Comparison of ENCODE assay signal across 15 cellular contexts in the genomic region with DNA sequence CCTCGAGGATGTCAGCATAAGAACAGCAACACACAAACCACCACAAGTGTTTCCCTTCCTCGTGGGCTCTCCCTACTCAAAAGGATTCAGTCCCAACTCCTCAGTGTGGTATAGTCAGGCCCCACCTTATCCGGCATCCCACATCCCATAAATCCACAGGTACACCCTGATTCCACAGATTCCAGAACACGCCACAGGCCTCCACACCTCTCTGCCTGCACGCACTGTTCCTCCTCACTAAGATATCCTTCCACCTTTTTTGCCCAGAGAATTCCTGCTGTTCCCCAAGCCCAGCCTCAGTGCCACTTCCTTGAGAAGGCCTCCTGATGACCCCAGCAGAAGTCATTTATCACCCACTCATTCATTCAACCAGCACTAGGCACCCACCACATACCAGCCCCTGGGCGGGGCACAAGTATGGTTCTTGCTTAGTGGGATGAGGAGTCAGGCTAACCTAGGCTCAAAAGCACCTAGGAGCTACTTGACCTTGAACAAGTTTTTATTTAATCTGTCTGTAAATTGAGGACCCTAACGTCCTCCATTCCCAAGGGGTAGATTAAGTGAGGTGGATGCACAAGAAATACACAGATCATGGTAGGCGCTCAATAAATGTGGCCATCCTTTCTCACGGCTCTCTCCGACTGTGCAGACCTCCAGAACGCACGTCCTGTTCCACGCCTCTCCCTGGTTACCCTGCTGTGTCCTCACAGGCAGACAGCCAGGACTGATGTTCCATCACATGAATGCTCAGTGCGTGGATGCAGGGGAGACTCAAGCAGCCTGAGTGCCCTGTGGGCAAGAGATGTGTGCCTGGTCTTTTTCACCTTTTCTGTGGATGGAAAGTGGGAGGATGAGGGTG. TPM values are rescaled to one million over a fixed set of nuclear protein-coding genes. Genes with fewer than 3 reads are reported as not detected.
A peak's percentile ranks its signal among the peaks of the same experiment; 100 is the strongest.
DNase-seq lines count a peak whose midpoint lies in the region; ATAC-seq and TF ChIP-seq lines count a peak whose summit lies in the region.
"Had no signal": no experiment of that assay in that cellular context is flagged by ENCODE, and none has a peak within 500 bp of the region (broad histone marks: within the 10 kb centered on the region; RNA-seq: fewer than 3 reads in every experiment).

No MANE protein-coding gene starts in this region.

- ATAC-seq in T-helper 17 cell = no peak
- peak in 3 of 8 donors; percentile 14 to 74 (median 25) for ATAC-seq in heart right ventricle
- ATAC-seq in stimulated activated memory B cell treated with anti-CD40 and anti-IgM and Interleukin-4, amounts not matched to agents 10 μg/mL and 1 μg/mL and 100 μg/mL, for 72 hours = no peak
- ATAC-seq: gastroesophageal sphincter had no signal

- DNase-seq in activated CD4-positive, alpha-beta memory T cell treated with anti-CD3 and anti-CD28 coated beads, Interleukin-2, amount 10 ng/mL, durations not matched to agents 7 days and 5 days = no peak
- no peak for DNase-seq in activated CD4-positive, alpha-beta memory T cell treated with anti-CD3 and anti-CD28 coated beads for 36 hours
- no peak for DNase-seq in T-helper 17 cell
- no peak for DNase-seq in heart right ventricle
- no peak for DNase-seq in stimulated activated CD4-positive, alpha-beta T cell treated with anti-CD3 and anti-CD28 coated beads, Interleukin-1b, Interleukin-23, amount 100 ng/mL, for 48 hours
- DNase-seq in NCI-H345 (lab: John Stamatoyannopoulos, UW) = no peak
- no peak for DNase-seq in GM03348 (ENCODE audit: low spot score)
- DNase-seq: ACHN, MV-4-11, NCI-H2107, SJCRH30 had no signal

- H3K27me3 ChIP-seq in heart right ventricle = peaks cover 10 to 96% (median 57%) of the 10 kb centered on the region in 7 donors
- H3K27me3 ChIP-seq: cardiac muscle cell had no signal

- TF ChIP-seq CTCF in heart right ventricle (IDR thresholded peaks at IDR 0.05) = no peak

- H3K4me3 ChIP-seq in heart right ventricle = no peak overlapping the region
- H3K4me3 ChIP-seq: thoracic aorta had no signal

- no peaks in the 10 kb centered on the region for H3K36me3 Mint-ChIP-seq in activated CD4-positive, alpha-beta memory T cell treated with anti-CD3 and anti-CD28 coated beads, Interleukin-2, amount 10 ng/mL, durations not matched to agents 7 days and 5 days (ENCODE audit: low read depth)
- H3K36me3 Mint-ChIP-seq in activated CD4-positive, alpha-beta memory T cell treated with anti-CD3 and anti-CD28 coated beads for 36 hours = no peaks in the 10 kb centered on the region
- H3K36me3 Mint-ChIP-seq in T-helper 17 cell (ENCODE audit: low read depth) = peaks cover 22% of the 10 kb centered on the region
- H3K36me3 Mint-ChIP-seq in stimulated activated memory B cell treated with anti-CD40 and anti-IgM and Interleukin-4, amounts not matched to agents 10 μg/mL and 1 μg/mL and 100 μg/mL, for 72 hours = no peaks in the 10 kb centered on the region

- H3K9me3 ChIP-seq in T-helper 17 cell (ENCODE audit: control insufficient read depth, low read length, poor library complexity, severe bottlenecking) (no peaks in the 10 kb centered on the region), heart right ventricle (no peaks in the 10 kb centered on the region)
- H3K9me3 ChIP-seq: gastroesophageal sphincter, SJCRH30, thoracic aorta had no signal

- peak overlapping the region in 7 of 10 donors; percentile 44 to 99 (median 80) for H3K27ac ChIP-seq in heart right ventricle
- H3K27ac ChIP-seq: cardiac muscle cell, gastroesophageal sphincter, SJCRH30, thoracic aorta had no signal

- H3K27me3 Mint-ChIP-seq in activated CD4-positive, alpha-beta memory T cell treated with anti-CD3 and anti-CD28 coated beads, Interleukin-2, amount 10 ng/mL, durations not matched to agents 7 days and 5 days = peaks cover 74% of the 10 kb centered on the region
- peaks cover 68% of the 10 kb centered on the region for H3K27me3 Mint-ChIP-seq in activated CD4-positive, alpha-beta memory T cell treated with anti-CD3 and anti-CD28 coated beads for 36 hours
- H3K27me3 Mint-ChIP-seq in T-helper 17 cell = peaks cover 77% of the 10 kb centered on the region
- H3K27me3 Mint-ChIP-seq in stimulated activated memory B cell treated with anti-CD40 and anti-IgM and Interleukin-4, amounts not matched to agents 10 μg/mL and 1 μg/mL and 100 μg/mL, for 72 hours = peaks cover 86% of the 10 kb centered on the region

- CTCF ChIA-PET in activated CD4-positive, alpha-beta memory T cell treated with anti-CD3 and anti-CD28 coated beads, Interleukin-2, amount 10 ng/mL, durations not matched to agents 7 days and 5 days (lab: Charles Lee) = no interaction called here
- CTCF ChIA-PET in activated CD4-positive, alpha-beta memory T cell treated with anti-CD3 and anti-CD28 coated beads for 36 hours (lab: Charles Lee) = no interaction called here

- H3K36me3 ChIP-seq in heart right ventricle = no peaks in the 10 kb centered on the region
- H3K36me3 ChIP-seq: cardiac muscle cell, gastroesophageal sphincter, SJCRH30, thoracic aorta had no signal

- H3K4me1 Mint-ChIP-seq in activated CD4-positive, alpha-beta memory T cell treated with anti-CD3 and anti-CD28 coated beads, Interleukin-2, amount 10 ng/mL, durations not matched to agents 7 days and 5 days = peaks cover 19% of the 10 kb centered on the region
- H3K4me1 Mint-ChIP-seq in activated CD4-positive, alpha-beta memory T cell treated with anti-CD3 and anti-CD28 coated beads for 36 hours (ENCODE audit: low read depth) = peaks cover 9% of the 10 kb centered on the region
- peaks cover 21% of the 10 kb centered on the region for H3K4me1 Mint-ChIP-seq in T-helper 17 cell
- peaks cover 33% of the 10 kb centered on the region for H3K4me1 Mint-ChIP-seq in stimulated activated memory B cell treated with anti-CD40 and anti-IgM and Interleukin-4, amounts not matched to agents 10 μg/mL and 1 μg/mL and 100 μg/mL, for 72 hours

- intact Hi-C loops in activated CD4-positive, alpha-beta memory T cell treated with anti-CD3 and anti-CD28 coated beads for 36 hours (cut with micrococcal nuclease) = no loop called here
- intact Hi-C loops in heart right ventricle (cut with DNase I) = no loop called here

- H3K4me3 Mint-ChIP-seq in activated CD4-positive, alpha-beta memory T cell treated with anti-CD3 and anti-CD28 coated beads, Interleukin-2, amount 10 ng/mL, durations not matched to agents 7 days and 5 days = peak overlapping the region; percentile 22
- no peak overlapping the region for H3K4me3 Mint-ChIP-seq in activated CD4-positive, alpha-beta memory T cell treated with anti-CD3 and anti-CD28 coated beads for 36 hours
- peak overlapping the region; percentile 88 for H3K4me3 Mint-ChIP-seq in T-helper 17 cell
- peak overlapping the region; percentile 11 for H3K4me3 Mint-ChIP-seq in stimulated activated memory B cell treated with anti-CD40 and anti-IgM and Interleukin-4, amounts not matched to agents 10 μg/mL and 1 μg/mL and 100 μg/mL, for 72 hours

- WGBS in heart right ventricle, 2 donors = 58 to 63% methylated on average over 14 of the region's 14 CpGs

- no peak overlapping the region for H3K27ac Mint-ChIP-seq in activated CD4-positive, alpha-beta memory T cell treated with anti-CD3 and anti-CD28 coated beads, Interleukin-2, amount 10 ng/mL, durations not matched to agents 7 days and 5 days
- H3K27ac Mint-ChIP-seq in activated CD4-positive, alpha-beta memory T cell treated with anti-CD3 and anti-CD28 coated beads for 36 hours = no peak overlapping the region
- no peak overlapping the region for H3K27ac Mint-ChIP-seq in T-helper 17 cell
- no peak overlapping the region for H3K27ac Mint-ChIP-seq in stimulated activated memory B cell treated with anti-CD40 and anti-IgM and Interleukin-4, amounts not matched to agents 10 μg/mL and 1 μg/mL and 100 μg/mL, for 72 hours

- peaks cover 3 to 57% (median 18%) of the 10 kb centered on the region in 9 donors for H3K4me1 ChIP-seq in heart right ventricle
- H3K4me1 ChIP-seq: SJCRH30 had no signal

- POLR2A ChIA-PET in activated CD4-positive, alpha-beta memory T cell treated with anti-CD3 and anti-CD28 coated beads, Interleukin-2, amount 10 ng/mL, durations not matched to agents 7 days and 5 days (lab: Charles Lee) = no interaction called here
- POLR2A ChIA-PET in activated CD4-positive, alpha-beta memory T cell treated with anti-CD3 and anti-CD28 coated beads for 36 hours (lab: Charles Lee) = interaction anchor here (1.4 kb wide), 1 partner anchor 33 kb away, joined by 5 read pairs; no protein-coding TSS in a partner anchor

- no peaks in the 10 kb centered on the region for H3K9me3 Mint-ChIP-seq in activated CD4-positive, alpha-beta memory T cell treated with anti-CD3 and anti-CD28 coated beads, Interleukin-2, amount 10 ng/mL, durations not matched to agents 7 days and 5 days
- H3K9me3 Mint-ChIP-seq in activated CD4-positive, alpha-beta memory T cell treated with anti-CD3 and anti-CD28 coated beads for 36 hours = no peaks in the 10 kb centered on the region
- H3K9me3 Mint-ChIP-seq in stimulated activated memory B cell treated with anti-CD40 and anti-IgM and Interleukin-4, amounts not matched to agents 10 μg/mL and 1 μg/mL and 100 μg/mL, for 72 hours = no peaks in the 10 kb centered on the region

RNA-seq across cellular contexts. Expression of a gene that starts 2.1 kb away (rescaled TPM):
- not detected for total RNA-seq in activated CD4-positive, alpha-beta memory T cell treated with anti-CD3 and anti-CD28 coated beads, Interleukin-2, amount 10 ng/mL, durations not matched to agents 7 days and 5 days
- total RNA-seq in activated CD4-positive, alpha-beta memory T cell treated with anti-CD3 and anti-CD28 coated beads for 36 hours = not detected
- total RNA-seq in T-helper 17 cell (not detected), heart right ventricle (10 to 100 TPM in 9 of 10 donors, 1 to 10 TPM in 1; 4.9 to 93.3 (median 43.9) TPM)
- polyA plus RNA-seq in heart right ventricle = 10 to 100 TPM in 1 of 2 donors, 1 to 10 TPM in 1; 7.6 to 19.5 TPM
- total RNA-seq: gastroesophageal sphincter, thoracic aorta had no signal

RNA-seq across cellular contexts. Expression of a gene that starts 10.8 kb away (rescaled TPM):
- total RNA-seq in activated CD4-positive, alpha-beta memory T cell treated with anti-CD3 and anti-CD28 coated beads, Interleukin-2, amount 10 ng/mL, durations not matched to agents 7 days and 5 days = under 1 TPM; 0.75 to 0.88 TPM
- total RNA-seq in activated CD4-positive, alpha-beta memory T cell treated with anti-CD3 and anti-CD28 coated beads for 36 hours = under 1 TPM; 0.94 to 0.97 TPM
- total RNA-seq in T-helper 17 cell (not detected), heart right ventricle (10 to 100 TPM in 3 of 10 donors, 1 to 10 TPM in 7; 3.4 to 12.9 (median 7.9) TPM)
- polyA plus RNA-seq in heart right ventricle = 10 to 100 TPM in 1 of 2 donors, 1 to 10 TPM in 1; 9.4 to 11.5 TPM

RNA-seq across cellular contexts. Expression of a gene that starts 49.0 kb away (rescaled TPM):
- total RNA-seq in activated CD4-positive, alpha-beta memory T cell treated with anti-CD3 and anti-CD28 coated beads, Interleukin-2, amount 10 ng/mL, durations not matched to agents 7 days and 5 days = 100 to 1,000 TPM; 511 to 521 TPM
- total RNA-seq in activated CD4-positive, alpha-beta memory T cell treated with anti-CD3 and anti-CD28 coated beads for 36 hours = 100 to 1,000 TPM; 353 to 358 TPM
- 100 to 1,000 TPM; 526 to 546 TPM for total RNA-seq in T-helper 17 cell
- 100 to 1,000 TPM; 156 to 236 (median 169) TPM for total RNA-seq in heart right ventricle
- 100 to 1,000 TPM in 1 of 2 donors, 10 to 100 TPM in 1; 76.2 to 241 TPM for polyA plus RNA-seq in heart right ventricle

Comparison
In these comparisons a context has a peak if more than half of its experiments do, and no peak if none do; other contexts are left out.
1. RNA of a gene that starts 2.1 kb away (total RNA-seq): 4.9 to 93.3 TPM in heart right ventricle; not detected in activated CD4-positive, alpha-beta memory T cell treated with anti-CD3 and anti-CD28 coated beads, Interleukin-2, amount 10 ng/mL, durations not matched to agents 7 days and 5 days, not detected in activated CD4-positive, alpha-beta memory T cell treated with anti-CD3 and anti-CD28 coated beads for 36 hours and not detected in T-helper 17 cell; every median in the first group is over 4 times any median in the second.